Comparison of ENCODE assay signal across 8 cellular contexts in the genomic region with DNA sequence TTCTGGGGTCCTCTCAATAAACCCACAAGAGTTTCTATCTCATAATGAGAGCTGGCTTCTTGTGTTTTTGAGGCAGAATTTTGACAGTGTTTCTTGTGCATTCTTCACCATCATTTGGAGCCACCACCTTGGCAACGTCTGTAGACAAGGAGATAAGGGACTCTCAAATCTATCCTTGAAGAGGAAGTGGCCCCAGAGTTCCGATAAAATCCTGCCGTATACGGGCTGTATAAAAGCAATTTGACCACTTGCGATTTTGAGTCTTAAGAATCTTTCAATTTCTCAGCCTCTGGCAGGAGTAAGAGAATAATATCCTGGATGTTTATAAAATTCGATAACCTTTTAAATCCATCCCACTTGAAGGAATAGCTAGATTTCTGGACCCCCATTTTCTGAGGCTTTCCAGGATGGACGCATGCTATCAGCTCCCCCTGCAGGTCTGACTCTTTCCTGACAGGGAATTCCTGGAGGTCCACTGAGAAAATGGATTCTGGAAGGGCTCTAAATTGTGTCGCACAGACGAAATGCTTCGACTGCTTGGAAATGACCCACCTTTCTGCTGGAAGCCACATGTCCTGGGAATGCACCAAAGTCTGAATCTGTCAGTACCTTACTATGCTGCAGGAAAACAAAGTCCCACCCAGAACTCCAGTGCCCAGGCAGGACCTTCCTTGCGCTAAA. TPM values are rescaled to one million over a fixed set of nuclear protein-coding genes. Genes with fewer than 3 reads are reported as not detected.
DNase-seq lines count a peak whose midpoint lies in the region; ATAC-seq and TF ChIP-seq lines count a peak whose summit lies in the region.

No MANE protein-coding gene starts in this region.

- H3K27ac Mint-ChIP-seq in endothelial cell (ENCODE audit: unreplicated experiment), result no peak overlapping the region
- no peak overlapping the region for H3K27ac Mint-ChIP-seq in CD8-positive, alpha-beta T cell

- BruUV-seq in OCI-LY7 (replicated peaks; lab: Mats Ljungman, UMichigan), result no TSS peak

- H3K9me3 Mint-ChIP-seq in endothelial cell (ENCODE audit: unreplicated experiment), result no peaks in the 10 kb centered on the region
- H3K9me3 Mint-ChIP-seq in CD8-positive, alpha-beta T cell, result no peaks in the 10 kb centered on the region

- no peak for ATAC-seq in GM21423 (IDR thresholded peaks at IDR 0.05; ENCODE audit: unreplicated experiment)
- no peak for ATAC-seq in CD8-positive, alpha-beta T cell

- peak; percentile 90 for TF ChIP-seq CTCF in AG04450 (IDR thresholded peaks at IDR 0.05; ENCODE audit: low read depth, low read length)
- peak; percentile 47 for TF ChIP-seq CTCF in GM20000 (IDR thresholded peaks at IDR 0.05; ENCODE audit: extremely low read depth, missing control alignments)
- peak; percentile 82 for TF ChIP-seq CTCF in OCI-LY7 (conservative IDR thresholded peaks at IDR 0.05; ENCODE audit: low read length)
- peak; percentile 76 for TF ChIP-seq CTCF in endothelial cell (IDR thresholded peaks at IDR 0.05; ENCODE audit: unreplicated experiment)
- TF ChIP-seq CTCF in CD8-positive, alpha-beta T cell (IDR thresholded peaks at IDR 0.05), result no peak

- H3K27ac ChIP-seq in AG04450 (ENCODE audit: low read depth, low read length), result no peak overlapping the region
- no peak overlapping the region for H3K27ac ChIP-seq in OCI-LY7 (ENCODE audit: low read depth, low read length, poor library complexity, severe bottlenecking)
- no peak overlapping the region for H3K27ac ChIP-seq in CD8-positive, alpha-beta T cell (ENCODE audit: low read depth, low read length)

- POLR2A ChIA-PET in AG04450 (lab: Yijun Ruan, JAX) (interaction anchor here (1.0 kb wide), 1 partner anchor 280 kb away, joined by 3 read pairs; no protein-coding TSS in a partner anchor), OCI-LY7 (lab: Charles Lee) (interaction anchor here (0.7 kb wide), 1 partner anchor 48 kb away, joined by 3 read pairs; no protein-coding TSS in a partner anchor)
- POLR2A ChIA-PET in CD8-positive, alpha-beta T cell (lab: Charles Lee), result no interaction called here

- H3K9me3 ChIP-seq in AG04450 (ENCODE audit: control insufficient read depth, insufficient read depth, low read length), result no peaks in the 10 kb centered on the region; the same call in 1 of the 2 replicates
- H3K9me3 ChIP-seq in OCI-LY7 (ENCODE audit: low read length), result no peaks in the 10 kb centered on the region
- H3K9me3 ChIP-seq in CD8-positive, alpha-beta T cell (ENCODE audit: low read length), result no peaks in the 10 kb centered on the region

- DNase-seq in AG04450 (ENCODE audit: low read depth, low spot score) (no peak), GM20000 (ENCODE audit: low spot score) (peak; percentile 35), OCI-LY7 (ENCODE audit: low spot score) (peak; percentile 39), endothelial cell (ENCODE audit: low spot score) (peak; percentile 65), myocyte (ENCODE audit: low read depth) (peak; percentile 61)
- no peak for DNase-seq in stimulated activated CD4-positive, alpha-beta T cell treated with anti-CD3 and anti-CD28 coated beads, Interleukin-15, amount 100 ng/mL, for 24 hours
- DNase-seq in CD8-positive, alpha-beta T cell, result no peak

- no peaks in the 10 kb centered on the region for H3K9me2 ChIP-seq in OCI-LY7 (ENCODE audit: insufficient read depth, low read length)

- no peaks in the 10 kb centered on the region for H3K36me3 Mint-ChIP-seq in endothelial cell (ENCODE audit: low read depth, unreplicated experiment)
- no peaks in the 10 kb centered on the region for H3K36me3 Mint-ChIP-seq in CD8-positive, alpha-beta T cell

- CTCF ChIA-PET in AG04450 (lab: Charles Lee) (interaction anchor here (0.6 to 3.8 kb wide), 29 partner anchors 10 to 279 kb away, joined by 3 to 62 read pairs (median 4); a partner anchor contains a TSS), OCI-LY7 (lab: Charles Lee; ENCODE audit: unreplicated experiment) (interaction anchor here (0.9 to 1.0 kb wide), 2 partner anchors 187 to 279 kb away, joined by 3 to 12 read pairs; a partner anchor contains a TSS)
- CTCF ChIA-PET in CD8-positive, alpha-beta T cell (lab: Charles Lee), result interaction anchor here (1.2 to 3.1 kb wide), 4 partner anchors 177 to 282 kb away, joined by 3 to 25 read pairs (median 4); a partner anchor contains a TSS

- peak overlapping the region; percentile 62 for H3K4me2 ChIP-seq in OCI-LY7 (ENCODE audit: low read length)

- no peaks in the 10 kb centered on the region for H3K36me3 ChIP-seq in OCI-LY7 (ENCODE audit: insufficient read depth, low read length)
- H3K36me3 ChIP-seq in CD8-positive, alpha-beta T cell (ENCODE audit: insufficient read depth, low read length), result no peaks in the 10 kb centered on the region

- H3K79me2 ChIP-seq in OCI-LY7 (ENCODE audit: insufficient read depth, low read depth, low read length), result no peaks in the 10 kb centered on the region

- no peaks in the 10 kb centered on the region for H4K20me1 ChIP-seq in OCI-LY7 (ENCODE audit: insufficient read depth, low read length)

- H3K4me3 Mint-ChIP-seq in endothelial cell (ENCODE audit: unreplicated experiment), result no peak overlapping the region
- H3K4me3 Mint-ChIP-seq in CD8-positive, alpha-beta T cell, result no peak overlapping the region

- peaks cover 2% of the 10 kb centered on the region for H3K27me3 Mint-ChIP-seq in endothelial cell (ENCODE audit: unreplicated experiment)
- peaks cover 13% of the 10 kb centered on the region for H3K27me3 Mint-ChIP-seq in CD8-positive, alpha-beta T cell (ENCODE audit: low read depth)

- peaks cover 10% of the 10 kb centered on the region for H3K4me1 Mint-ChIP-seq in endothelial cell (ENCODE audit: unreplicated experiment)
- no peaks in the 10 kb centered on the region for H3K4me1 Mint-ChIP-seq in CD8-positive, alpha-beta T cell (ENCODE audit: low read depth)

- H3K27me3 ChIP-seq in AG04450 (ENCODE audit: control insufficient read depth, insufficient read depth, low read length), result no peaks in the 10 kb centered on the region
- H3K27me3 ChIP-seq in CD8-positive, alpha-beta T cell (ENCODE audit: insufficient read depth, low read length), result peaks cover 4% of the 10 kb centered on the region

- peaks cover 6% of the 10 kb centered on the region for H3K4me1 ChIP-seq in OCI-LY7 (ENCODE audit: insufficient read depth, low read length, poor library complexity, severe bottlenecking)
- no peaks in the 10 kb centered on the region for H3K4me1 ChIP-seq in CD8-positive, alpha-beta T cell (ENCODE audit: insufficient read depth, low read length)

- intact Hi-C loops in OCI-LY7 (cut with micrococcal nuclease; ENCODE audit: unreplicated experiment), result loop anchor here (1.0 kb wide), 2 partner anchors 178 to 280 kb away; no protein-coding TSS in a partner anchor
- intact Hi-C loops in CD8-positive, alpha-beta T cell (cut with DNase I, micrococcal nuclease), result no loop called here

- peak overlapping the region; percentile 44 for H3K4me3 ChIP-seq in AG04450 (ENCODE audit: low read depth, low read length)
- H3K4me3 ChIP-seq in OCI-LY7 (ENCODE audit: low read depth, low read length, poor library complexity, severe bottlenecking), result peak overlapping the region; percentile 34
- H3K4me3 ChIP-seq in CD8-positive, alpha-beta T cell (ENCODE audit: low read depth, low read length), result no peak overlapping the region

- peak overlapping the region; percentile 80 for H2AFZ ChIP-seq in OCI-LY7 (ENCODE audit: low read length)

RNA-seq across cellular contexts. Expression of a gene that starts 54.1 kb away (rescaled TPM):
- polyA plus RNA-seq in AG04450 (2011; rRNA removed), result 12.0 and 17.9 TPM in 2 replicates
- 7.3 and 9.2 TPM in 2 replicates for polyA minus RNA-seq in AG04450 (2011; rRNA and poly(A)+ RNA removed)
- 13.3 and 14.3 TPM in 2 replicates for total RNA-seq in OCI-LY7 (2014; rRNA removed; shearing (Covaris generic))
- total RNA-seq in OCI-LY7 (2022) (11.7 and 12.4 TPM in 2 replicates), endothelial cell (ENCODE audit: unreplicated experiment) (20.4 TPM), myocyte (29.1 and 34.5 TPM in 2 replicates)
- polyA plus RNA-seq in myocyte (2012), result 14.7 TPM
- 1 to 10 TPM; 4.9 to 5.0 TPM for total RNA-seq in CD8-positive, alpha-beta T cell

Comparison
In these comparisons a context has a peak if more than half of its experiments do, and no peak if none do; other contexts are left out.
1. DNase-seq: peak in GM20000 (single experiment), OCI-LY7 (single experiment), endothelial cell (single experiment) and myocyte (single experiment); none in AG04450 (single experiment), stimulated activated CD4-positive, alpha-beta T cell treated with anti-CD3 and anti-CD28 coated beads, Interleukin-15, amount 100 ng/mL, for 24 hours (single experiment) and CD8-positive, alpha-beta T cell (0 of 7).